In the genomic region with DNA sequence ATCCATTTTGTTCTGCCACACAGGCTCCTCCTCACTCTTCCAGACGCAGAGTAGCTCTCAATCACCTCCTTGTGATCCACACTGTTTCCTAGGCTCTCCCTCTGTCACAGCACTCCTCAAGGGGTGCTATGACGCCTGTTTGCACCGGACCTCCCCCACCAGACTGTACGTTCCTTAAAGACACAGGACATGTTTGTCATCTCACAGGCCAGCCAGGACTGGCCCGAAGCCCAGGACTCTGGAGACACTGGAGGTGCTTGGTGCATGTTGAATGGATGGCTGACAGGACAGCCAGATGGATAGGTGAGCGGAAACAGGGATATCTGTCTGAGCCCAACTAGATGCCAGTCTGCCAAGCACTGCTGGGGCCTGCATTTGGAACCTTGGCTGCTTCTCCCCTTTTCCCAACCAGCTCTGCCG, we compare ENCODE assay signal across 15 cellular contexts. TPM values are rescaled to one million over a fixed set of nuclear protein-coding genes. Genes with fewer than 3 reads are reported as not detected.
DNase-seq lines count a peak whose midpoint lies in the region; ATAC-seq and TF ChIP-seq lines count a peak whose summit lies in the region.
"Had no signal": no experiment of that assay in that cellular context is flagged by ENCODE, and none has a peak within 500 bp of the region (broad histone marks: within the 10 kb centered on the region; RNA-seq: fewer than 3 reads in every experiment).

No MANE protein-coding gene starts in this region.

- no peaks in the 10 kb centered on the region for H3K4me1 ChIP-seq in GM23338 (ENCODE audit: insufficient read depth)
- H3K4me1 ChIP-seq in sigmoid colon, result peaks cover 0 to 12% (median 8%) of the 10 kb centered on the region in 4 donors

- peak overlapping the region; percentile 10; the same call in 1 of the 2 replicates for H3K27ac Mint-ChIP-seq in GM23338
- H3K27ac Mint-ChIP-seq: activated B cell treated with CpG ODN at 0.5 μM for 24 hours; CD4-positive, alpha-beta T cell; HFFc6 had no signal

- H3K4me2 ChIP-seq in GM23338, result no peak overlapping the region

- no peaks in the 10 kb centered on the region for H3K9me2 ChIP-seq in GM23338 (ENCODE audit: insufficient read depth)

- H3K4me3 ChIP-seq in GM23338, result no peak overlapping the region
- H3K4me3 ChIP-seq in sigmoid colon, result no peak overlapping the region
- H3K4me3 ChIP-seq: SK-N-MC had no signal

- TF ChIP-seq EP300 in sigmoid colon (IDR thresholded peaks at IDR 0.05), result no peak

- H3K36me3 Mint-ChIP-seq in GM23338 (ENCODE audit: low read depth), result peaks cover 3% of the 10 kb centered on the region

- no peaks in the 10 kb centered on the region for H4K20me1 ChIP-seq in GM23338 (replicated peaks; ENCODE audit: insufficient read depth)

- no peaks in the 10 kb centered on the region for H3F3A ChIP-seq in GM23338 (replicated peaks; ENCODE audit: low read depth)

- no peaks in the 10 kb centered on the region for H3K36me3 ChIP-seq in GM23338 (ENCODE audit: insufficient read depth)
- H3K36me3 ChIP-seq in sigmoid colon, result no peaks in the 10 kb centered on the region

- TF ChIP-seq CTCF in GM23338 (conservative IDR thresholded peaks at IDR 0.05; ENCODE audit: low read depth in 2 of 2), result no peak
- TF ChIP-seq CTCF in VCaP (conservative IDR thresholded peaks at IDR 0.05), result no peak
- no peak for TF ChIP-seq CTCF in sigmoid colon (IDR thresholded peaks at IDR 0.05)

- peaks cover 15% of the 10 kb centered on the region for H3K27me3 Mint-ChIP-seq in GM23338 (ENCODE audit: insufficient read depth, low read depth, poor library complexity)
- H3K27me3 Mint-ChIP-seq: activated B cell treated with CpG ODN at 0.5 μM for 24 hours; CD4-positive, alpha-beta T cell; naive thymus-derived CD8-positive, alpha-beta T cell had no signal

- H3K79me2 ChIP-seq in GM23338 (replicated peaks; ENCODE audit: insufficient read depth), result no peaks in the 10 kb centered on the region

- H3K27me3 ChIP-seq in GM23338 (ENCODE audit: insufficient read depth) (no peaks in the 10 kb centered on the region), sigmoid colon (no peaks in the 10 kb centered on the region)

- peaks cover 9% of the 10 kb centered on the region for H3K4me1 Mint-ChIP-seq in GM23338

- DNase-seq in GM23338 (ENCODE audit: low spot score) (no peak), cardiac septum (ENCODE audit: low spot score) (peak; percentile 77), sigmoid colon (peak; percentile 68), middle frontal gyrus (ENCODE audit: extremely low spot score, low spot score) (no peak), RPMI8226 (no peak), T-helper 2 cell (no peak)
- DNase-seq: activated B cell treated with CpG ODN at 0.5 μM for 24 hours; CD4-positive, alpha-beta T cell; HFFc6; islet precursor cell; naive thymus-derived CD8-positive, alpha-beta T cell; NCI-H1048 had no signal

- no peak for TF ChIP-seq POLR2A in sigmoid colon (IDR thresholded peaks at IDR 0.05)

- H2AFZ ChIP-seq in GM23338, result no peak overlapping the region

- whole genome bisulfite sequencing in sigmoid colon, 2 donors, result 83 to 84% methylated on average over 7 of the region's 7 CpGs

- no peak for ATAC-seq in GM23338
- no peak for ATAC-seq in GM21825 (IDR thresholded peaks at IDR 0.05; ENCODE audit: unreplicated experiment)
- ATAC-seq: naive thymus-derived CD8-positive, alpha-beta T cell had no signal

- no peaks in the 10 kb centered on the region for H3K9me3 Mint-ChIP-seq in GM23338
- H3K9me3 Mint-ChIP-seq: activated B cell treated with CpG ODN at 0.5 μM for 24 hours; CD4-positive, alpha-beta T cell; HFFc6; naive thymus-derived CD8-positive, alpha-beta T cell had no signal

- no peaks in the 10 kb centered on the region for H3K9me3 ChIP-seq in sigmoid colon

- H3K27ac ChIP-seq in GM23338 (ENCODE audit: low read depth) (no peak overlapping the region), VCaP (peak overlapping the region; percentile 81), sigmoid colon (peak overlapping the region in 2 of 4 donors; percentile 34 to 55)
- H3K27ac ChIP-seq: SK-N-MC had no signal

- no peak overlapping the region for H3K4me3 Mint-ChIP-seq in GM23338
- H3K4me3 Mint-ChIP-seq: activated B cell treated with CpG ODN at 0.5 μM for 24 hours; CD4-positive, alpha-beta T cell; HFFc6; naive thymus-derived CD8-positive, alpha-beta T cell had no signal

- intact Hi-C loops in cardiac septum (cut with DNase I) (no loop called here), sigmoid colon (cut with DNase I) (no loop called here)

TF ChIP-seq in GM23338, 12 proteins besides CTCF, POLR2A, EP300 and RAD21 (continues in another document):
- TF ChIP-seq EZH2 (IDR thresholded peaks at IDR 0.05; ENCODE audit: low read depth, unreplicated experiment), result no peak
- TF ChIP-seq, protein P1, sequence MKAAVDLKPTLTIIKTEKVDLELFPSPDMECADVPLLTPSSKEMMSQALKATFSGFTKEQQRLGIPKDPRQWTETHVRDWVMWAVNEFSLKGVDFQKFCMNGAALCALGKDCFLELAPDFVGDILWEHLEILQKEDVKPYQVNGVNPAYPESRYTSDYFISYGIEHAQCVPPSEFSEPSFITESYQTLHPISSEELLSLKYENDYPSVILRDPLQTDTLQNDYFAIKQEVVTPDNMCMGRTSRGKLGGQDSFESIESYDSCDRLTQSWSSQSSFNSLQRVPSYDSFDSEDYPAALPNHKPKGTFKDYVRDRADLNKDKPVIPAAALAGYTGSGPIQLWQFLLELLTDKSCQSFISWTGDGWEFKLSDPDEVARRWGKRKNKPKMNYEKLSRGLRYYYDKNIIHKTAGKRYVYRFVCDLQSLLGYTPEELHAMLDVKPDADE (IDR thresholded peaks at IDR 0.05), result no peak
- no peak for TF ChIP-seq NANOG (IDR thresholded peaks at IDR 0.05; ENCODE audit: borderline replicate concordance)
- no peak for TF ChIP-seq EZH2phosphoT487 (IDR thresholded peaks at IDR 0.05; ENCODE audit: unreplicated experiment)
- no peak for TF ChIP-seq POLR2AphosphoS5 (IDR thresholded peaks at IDR 0.05; ENCODE audit: low read depth)
- TF ChIP-seq JUNB (IDR thresholded peaks at IDR 0.05; ENCODE audit: unreplicated experiment), result no peak

RNA-seq across cellular contexts. Expression of a gene that starts 13.6 kb away (rescaled TPM):
- total RNA-seq in GM23338 (2014; rRNA removed; shearing (Covaris generic)), result 6.3 and 12.6 TPM in 2 replicates
- polyA plus RNA-seq in GM23338 (2016; fragmentation: Nextera tagmentation; extraction: Ambion mirVana), result 4.5 and 5.8 TPM in 2 replicates
- total RNA-seq in cardiac septum, result 12.5 TPM
- total RNA-seq in sigmoid colon, result 10 to 100 TPM; 10.7 to 36.2 (median 26.5) TPM
- polyA plus RNA-seq in sigmoid colon, result 10 to 100 TPM in 1 of 3 donors, 1 to 10 TPM in 2; 6.6 to 21.1 (median 8.6) TPM

RNA-seq across cellular contexts. Expression of a gene that starts 33.8 kb away (rescaled TPM):
- 7.7 and 8.9 TPM in 2 replicates for total RNA-seq in GM23338 (2014; rRNA removed; shearing (Covaris generic))
- polyA plus RNA-seq in GM23338 (2016; fragmentation: Nextera tagmentation; extraction: Ambion mirVana), result 2.2 and 2.3 TPM in 2 replicates
- 9.8 TPM for total RNA-seq in cardiac septum
- 100 to 1,000 TPM in 1 of 4 donors, 10 to 100 TPM in 3; 15.3 to 104 (median 26.1) TPM for total RNA-seq in sigmoid colon
- 10 to 100 TPM; 18.5 to 41.4 (median 35.4) TPM for polyA plus RNA-seq in sigmoid colon

RNA-seq across cellular contexts. Expression of a gene that starts 57.5 kb away (rescaled TPM):
- total RNA-seq in GM23338 (2014; rRNA removed; shearing (Covaris generic)), result 3.9 and 5.6 TPM in 2 replicates
- 5.6 and 7.6 TPM in 2 replicates for polyA plus RNA-seq in GM23338 (2016; fragmentation: Nextera tagmentation; extraction: Ambion mirVana)
- total RNA-seq in cardiac septum, result 0.24 TPM
- under 1 TPM; 0.16 to 0.71 (median 0.27) TPM for total RNA-seq in sigmoid colon
- 10 to 100 TPM; 25.8 to 48.7 (median 34.7) TPM for polyA plus RNA-seq in sigmoid colon
- polyA plus RNA-seq: naive thymus-derived CD8-positive, alpha-beta T cell had no signal

Comparison
In these comparisons a context has a peak if more than half of its experiments do, and no peak if none do; other contexts are left out.
1. DNase-seq: peak in cardiac septum (single experiment) and sigmoid colon (single experiment); none in GM23338 (single experiment), middle frontal gyrus (single experiment), RPMI8226 (single experiment) and T-helper 2 cell (0 of 5).